ENCODE assay signal across 22 cellular contexts in the genomic region with DNA sequence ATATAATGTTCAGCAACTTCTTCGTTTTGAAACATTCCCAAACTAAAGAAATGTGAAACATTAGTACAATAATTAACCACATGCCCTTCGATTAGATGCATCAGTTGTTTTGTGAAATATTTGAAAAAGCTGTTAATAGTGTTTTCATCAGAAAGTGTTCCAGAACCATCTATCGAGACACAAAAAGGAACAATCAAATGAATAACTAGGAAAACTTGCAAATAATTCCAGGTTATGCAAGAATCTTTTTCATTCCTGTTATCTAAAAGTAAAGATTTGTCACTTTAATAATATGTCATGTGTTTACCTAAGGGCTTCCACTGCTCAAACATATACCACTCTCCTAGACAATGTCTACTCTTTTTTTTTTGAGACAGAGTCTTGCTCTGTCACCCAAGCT.
"Had no signal": no experiment of that assay in that cellular context is flagged by ENCODE, and none has a peak within 500 bp of the region (broad histone marks: within the 10 kb centered on the region; RNA-seq: fewer than 3 reads in every experiment).

No MANE protein-coding gene starts in this region.

- H3K4me3 Mint-ChIP-seq: activated CD4-positive, alpha-beta memory T cell treated with anti-CD3 and anti-CD28 coated beads for 36 hours; activated naive CD8-positive, alpha-beta T cell treated with anti-CD3 and anti-CD28 coated beads for 36 hours; dendritic cell treated with granulocyte-macrophage colony-stimulating factor and Interleukin-4, amounts not matched to agents 40 ng/mL and 50 ng/mL, for 4 days; nephron; T-helper 1 cell treated with Interleukin-12 subunit alpha and Interleukin-12 subunit beta and Interleukin-4 antibody, amounts not matched to agents 30 μg/mL and 1 μg/mL, for 36 hours had no signal

- H3K27ac Mint-ChIP-seq: activated CD4-positive, alpha-beta memory T cell treated with anti-CD3 and anti-CD28 coated beads for 36 hours; activated naive CD8-positive, alpha-beta T cell treated with anti-CD3 and anti-CD28 coated beads for 36 hours; dendritic cell treated with granulocyte-macrophage colony-stimulating factor and Interleukin-4, amounts not matched to agents 40 ng/mL and 50 ng/mL, for 4 days; T-helper 1 cell treated with Interleukin-12 subunit alpha and Interleukin-12 subunit beta and Interleukin-4 antibody, amounts not matched to agents 30 μg/mL and 1 μg/mL, for 36 hours had no signal

- H3K27me3 ChIP-seq: cardiac muscle cell, foreskin keratinocyte, neutrophil, ovary, thyroid gland had no signal

- H3K4me1 ChIP-seq: psoas muscle had no signal

- H3K36me3 Mint-ChIP-seq: activated CD4-positive, alpha-beta memory T cell treated with anti-CD3 and anti-CD28 coated beads for 36 hours; activated naive CD8-positive, alpha-beta T cell treated with anti-CD3 and anti-CD28 coated beads for 36 hours had no signal

- H3K4me1 Mint-ChIP-seq: activated naive CD8-positive, alpha-beta T cell treated with anti-CD3 and anti-CD28 coated beads for 36 hours had no signal

- H3K9me3 Mint-ChIP-seq: nephron had no signal

- H3K27me3 Mint-ChIP-seq: activated CD4-positive, alpha-beta memory T cell treated with anti-CD3 and anti-CD28 coated beads for 36 hours; activated naive CD8-positive, alpha-beta T cell treated with anti-CD3 and anti-CD28 coated beads for 36 hours; dendritic cell treated with granulocyte-macrophage colony-stimulating factor and Interleukin-4, amounts not matched to agents 40 ng/mL and 50 ng/mL, for 4 days had no signal

- H3K36me3 ChIP-seq: cardiac muscle cell, neutrophil, ovary, thyroid gland had no signal

- H3K4me3 ChIP-seq: cardiac muscle cell, ovary, psoas muscle, thyroid gland had no signal

- FAIRE-seq: endometrium had no signal

- DNase-seq: activated CD4-positive, alpha-beta memory T cell treated with anti-CD3 and anti-CD28 coated beads for 36 hours; activated CD4-positive, alpha-beta T cell treated with anti-CD3 and anti-CD28 coated beads for 48 hours; activated naive CD4-positive, alpha-beta T cell treated with Interleukin-2 at 50 U/mL for 16 hours; activated naive CD8-positive, alpha-beta T cell treated with anti-CD3 and anti-CD28 coated beads for 36 hours; activated T-cell treated with anti-CD3 and anti-CD28 coated beads, Interleukin-2, amount 50 U/mL, for 48 hours; amniotic stem cell; effector CD4-positive, alpha-beta T cell; erythroblast; foreskin keratinocyte; ovary; psoas muscle; right cardiac atrium; stimulated activated CD4-positive, alpha-beta T cell treated with anti-CD3 and anti-CD28 coated beads, Interleukin-12 subunit alpha, Interleukin-12 subunit beta, amount 100 ng/mL, for 4 hours; stimulated activated CD4-positive, alpha-beta T cell treated with anti-CD3 and anti-CD28 coated beads, Interleukin-4, amount 100 ng/mL, for 4 hours; stimulated activated naive CD8-positive, alpha-beta T cell treated with anti-CD3 and anti-CD28 coated beads, Interleukin-15, Interleukin-2, amounts not matched to agents 100 U/mL and 50 U/mL, for 24 hours; thyroid gland had no signal

- H3K9me3 ChIP-seq: neutrophil, ovary, thyroid gland had no signal

- H3K27ac ChIP-seq: cardiac muscle cell, foreskin keratinocyte, neutrophil, ovary, psoas muscle, thyroid gland had no signal

- ATAC-seq: foreskin keratinocyte; psoas muscle; right cardiac atrium; stimulated activated naive CD8-positive, alpha-beta T cell treated with anti-CD3 and anti-CD28 coated beads, Interleukin-15, Interleukin-2, amounts not matched to agents 100 U/mL and 50 U/mL, for 24 hours had no signal
